ENCODE assay signal across 11 cellular contexts in genomic region chr7:116687801-116688201, GRCh38. TPM values are rescaled to one million over a fixed set of nuclear protein-coding genes. Genes with fewer than 3 reads are reported as not detected.
DNase-seq lines count a peak whose midpoint lies in the region; ATAC-seq and TF ChIP-seq lines count a peak whose summit lies in the region.
"Had no signal": no experiment of that assay in that cellular context is flagged by ENCODE, and none has a peak within 500 bp of the region (broad histone marks: within the 10 kb centered on the region; RNA-seq: fewer than 3 reads in every experiment).

No MANE protein-coding gene starts in this region.

- H3K27me3 Mint-ChIP-seq in MCF 10A (ENCODE audit: insufficient read depth, unreplicated experiment) = no peaks in the 10 kb centered on the region
- peaks cover 33 to 39% of the 10 kb centered on the region in 2 donors for H3K27me3 Mint-ChIP-seq in natural killer cell treated with Interleukin-12 subunit alpha and Interleukin-12 subunit beta and Interleukin-15 and Interleukin-18, amount 100 ng/mL, for 72 hours

- no peak for TF ChIP-seq CTCF in MCF 10A (IDR thresholded peaks at IDR 0.05; ENCODE audit: unreplicated experiment)
- no peak for TF ChIP-seq CTCF in breast epithelium (IDR thresholded peaks at IDR 0.05)
- no peak for TF ChIP-seq CTCF in astrocyte of the spinal cord (IDR thresholded peaks at IDR 0.05; ENCODE audit: low read depth, low read length)

- peak overlapping the region; percentile 44 for H3K27ac Mint-ChIP-seq in MCF 10A (ENCODE audit: low read depth, unreplicated experiment)
- H3K27ac Mint-ChIP-seq in natural killer cell treated with Interleukin-12 subunit alpha and Interleukin-12 subunit beta and Interleukin-15 and Interleukin-18, amount 100 ng/mL, for 72 hours = no peak overlapping the region
- H3K27ac Mint-ChIP-seq: activated CD4-positive, alpha-beta T cell treated with anti-CD3 and anti-CD28 coated beads, Interleukin-2, amount 10 ng/mL, durations not matched to agents 7 days and 5 days had no signal

- H3K36me3 ChIP-seq in breast epithelium = no peaks in the 10 kb centered on the region
- H3K36me3 ChIP-seq: neutrophil had no signal

- H3K4me3 Mint-ChIP-seq in MCF 10A (ENCODE audit: unreplicated experiment) = peak overlapping the region; percentile 52
- H3K4me3 Mint-ChIP-seq in natural killer cell treated with Interleukin-12 subunit alpha and Interleukin-12 subunit beta and Interleukin-15 and Interleukin-18, amount 100 ng/mL, for 72 hours = no peak overlapping the region
- H3K4me3 Mint-ChIP-seq: activated CD4-positive, alpha-beta T cell treated with anti-CD3 and anti-CD28 coated beads, Interleukin-2, amount 10 ng/mL, durations not matched to agents 7 days and 5 days had no signal

- H3K4me1 ChIP-seq in breast epithelium = peaks cover 0 to 4% of the 10 kb centered on the region in 2 donors

- H3K4me1 Mint-ChIP-seq in MCF 10A (ENCODE audit: insufficient read depth, unreplicated experiment) = peaks cover 66% of the 10 kb centered on the region
- peaks cover 0 to 3% of the 10 kb centered on the region in 2 donors for H3K4me1 Mint-ChIP-seq in natural killer cell treated with Interleukin-12 subunit alpha and Interleukin-12 subunit beta and Interleukin-15 and Interleukin-18, amount 100 ng/mL, for 72 hours (ENCODE audit: low read depth in 2 of 2)
- H3K4me1 Mint-ChIP-seq: activated CD4-positive, alpha-beta T cell treated with anti-CD3 and anti-CD28 coated beads, Interleukin-2, amount 10 ng/mL, durations not matched to agents 7 days and 5 days had no signal

- in situ Hi-C loops in astrocyte of the spinal cord (cut with HindIII; ENCODE audit: low sequenced_read_pairs) = no loop called here

- H3K27ac ChIP-seq in breast epithelium = no peak overlapping the region
- H3K27ac ChIP-seq: neutrophil had no signal

- ATAC-seq in GM21528 (IDR thresholded peaks at IDR 0.05; ENCODE audit: low FRiP score, unreplicated experiment) (no peak), GM21529 (IDR thresholded peaks at IDR 0.05; ENCODE audit: unreplicated experiment) (no peak), GM19035 (IDR thresholded peaks at IDR 0.05; ENCODE audit: unreplicated experiment) (no peak)
- ATAC-seq in natural killer cell treated with Interleukin-12 subunit alpha and Interleukin-12 subunit beta and Interleukin-15 and Interleukin-18, amount 100 ng/mL, for 72 hours = no peak

- no peak for TF ChIP-seq POLR2A in breast epithelium (IDR thresholded peaks at IDR 0.05)

- peaks cover 7% of the 10 kb centered on the region for H3K36me3 Mint-ChIP-seq in MCF 10A (ENCODE audit: insufficient read depth, unreplicated experiment)
- H3K36me3 Mint-ChIP-seq in natural killer cell treated with Interleukin-12 subunit alpha and Interleukin-12 subunit beta and Interleukin-15 and Interleukin-18, amount 100 ng/mL, for 72 hours = peaks cover 4% of the 10 kb centered on the region

- BruUV-seq in MCF 10A (replicated peaks; lab: Mats Ljungman, UMichigan) = no TSS peak

- H3K4me3 ChIP-seq in breast epithelium = no peak overlapping the region
- no peak overlapping the region for H3K4me3 ChIP-seq in astrocyte of the spinal cord (ENCODE audit: low read depth, low read length)

- no peaks in the 10 kb centered on the region for H3K9me3 ChIP-seq in breast epithelium
- H3K9me3 ChIP-seq: neutrophil had no signal

- H3K9me3 Mint-ChIP-seq in MCF 10A (ENCODE audit: unreplicated experiment) = peaks cover 24% of the 10 kb centered on the region
- H3K9me3 Mint-ChIP-seq in natural killer cell treated with Interleukin-12 subunit alpha and Interleukin-12 subunit beta and Interleukin-15 and Interleukin-18, amount 100 ng/mL, for 72 hours = peaks cover 7% of the 10 kb centered on the region

- intact Hi-C loops in MCF 10A (cut with micrococcal nuclease) = no loop called here
- intact Hi-C loops in breast epithelium (cut with DNase I; ENCODE audit: low total_unique reads) = loop anchor here (5.0 kb wide), 1 partner anchor 104 kb away; no protein-coding TSS in a partner anchor

- H3K27me3 ChIP-seq in breast epithelium = no peaks in the 10 kb centered on the region
- H3K27me3 ChIP-seq: neutrophil had no signal

- POLR2A ChIA-PET in MCF 10A (lab: Yijun Ruan, JAX) = interaction anchor here (0.6 to 6.7 kb wide), 9 partner anchors 11 to 476 kb away, joined by 3 to 152 read pairs (median 3); partner anchors contain the start of gene MET

- CTCF ChIA-PET in MCF 10A (lab: Yijun Ruan, JAX) = interaction anchor here (0.7 kb wide), 1 partner anchor 148 kb away, joined by 5 read pairs; no protein-coding TSS in a partner anchor

- DNase-seq in MCF 10A (ENCODE audit: unreplicated experiment) = peak; percentile 76
- no peak for DNase-seq in breast epithelium (ENCODE audit: low spot score in 2 of 2)
- DNase-seq in astrocyte of the spinal cord (ENCODE audit: low read depth, low spot score) = peak; percentile 79
- DNase-seq in kidney glomerular epithelial cell (lab: John Stamatoyannopoulos, UW) = peak; percentile 74
- no peak for DNase-seq in natural killer cell treated with Interleukin-12 subunit alpha and Interleukin-12 subunit beta and Interleukin-15 and Interleukin-18, amount 100 ng/mL, for 72 hours (ENCODE audit: low spot score)
- DNase-seq: activated CD4-positive, alpha-beta T cell treated with anti-CD3 and anti-CD28 coated beads, Interleukin-2, amount 10 ng/mL, durations not matched to agents 7 days and 5 days; NCI-H1105 had no signal

RNA-seq across cellular contexts. Expression of gene MET, which starts 15.8 kb away (rescaled TPM):
- 129 and 154 TPM in 2 replicates for total RNA-seq in MCF 10A (2022)
- total RNA-seq in breast epithelium = 10 to 100 TPM; 25.8 to 85.6 (median 40.6) TPM
- total RNA-seq in natural killer cell treated with Interleukin-12 subunit alpha and Interleukin-12 subunit beta and Interleukin-15 and Interleukin-18, amount 100 ng/mL, for 72 hours = 1 to 10 TPM in 1 of 2 donors, under 1 TPM in 1; 0.33 to 3.6 TPM

Comparison
In these comparisons a context has a peak if more than half of its experiments do, and no peak if none do; other contexts are left out.
1. DNase-seq: peak in MCF 10A (single experiment), astrocyte of the spinal cord (single experiment) and kidney glomerular epithelial cell (single experiment); none in breast epithelium (0 of 2) and natural killer cell treated with Interleukin-12 subunit alpha and Interleukin-12 subunit beta and Interleukin-15 and Interleukin-18, amount 100 ng/mL, for 72 hours (single experiment).
2. RNA of gene MET, which starts 15.8 kb away (total RNA-seq): 129 to 154 TPM in MCF 10A and 25.8 to 85.6 TPM in breast epithelium; 0.33 to 3.6 TPM in natural killer cell treated with Interleukin-12 subunit alpha and Interleukin-12 subunit beta and Interleukin-15 and Interleukin-18, amount 100 ng/mL, for 72 hours; every median in the first group is over 4 times any median in the second.